In the genomic region with DNA sequence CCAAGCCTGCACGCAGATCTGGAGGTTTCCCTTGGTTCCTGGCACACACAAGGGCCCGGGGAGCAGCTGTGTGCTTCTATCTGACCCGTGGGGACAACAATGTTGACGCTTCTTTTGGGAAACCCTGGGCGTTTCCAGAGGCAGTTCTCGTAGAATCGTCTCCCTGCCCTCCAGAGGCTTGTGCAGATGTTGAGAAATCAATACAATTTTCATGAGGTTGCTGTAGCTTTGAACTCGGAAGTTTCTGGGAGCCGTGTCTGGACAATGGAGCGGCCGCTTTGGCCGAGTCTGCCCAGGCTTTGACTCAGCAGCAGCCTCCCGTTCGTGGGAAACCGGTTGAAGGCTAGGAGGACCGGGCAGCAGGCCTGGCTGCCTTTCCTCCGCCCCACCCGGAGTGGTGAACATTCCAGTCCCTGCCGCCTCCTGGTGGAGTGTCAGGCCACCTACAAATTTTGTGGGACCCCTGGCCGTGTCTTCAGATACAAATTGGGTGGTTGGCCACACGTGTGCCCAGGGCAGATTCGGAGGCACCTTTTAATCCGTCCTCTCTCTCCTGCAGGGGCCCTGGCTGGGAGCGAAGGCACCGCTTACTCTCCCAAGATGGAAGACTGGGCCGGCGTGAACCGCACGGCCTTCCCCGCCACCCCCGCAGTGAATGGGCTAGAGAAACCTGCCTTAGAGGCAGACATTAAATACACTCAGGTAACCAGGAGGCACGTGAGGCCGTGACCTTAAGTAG, we compare ENCODE assay signal across 25 cellular contexts. TPM values are rescaled to one million over a fixed set of nuclear protein-coding genes. Genes with fewer than 3 reads are reported as not detected.
"Had no signal": no experiment of that assay in that cellular context is flagged by ENCODE, and none has a peak within 500 bp of the region (broad histone marks: within the 10 kb centered on the region; RNA-seq: fewer than 3 reads in every experiment).

No MANE protein-coding gene starts in this region.

- ATAC-seq: activated T-helper 17 cell treated with anti-CD3 and anti-CD28 coated beads, Interleukin-2, amount 50 U/mL, for 72 hours; left lung; naive thymus-derived CD4-positive, alpha-beta T cell; sciatic nerve; stimulated activated memory B cell treated with anti-CD40 and anti-IgM and Interleukin-4, amounts not matched to agents 10 μg/mL and 1 μg/mL and 100 μg/mL, for 72 hours had no signal

- H3K4me1 Mint-ChIP-seq: activated CD4-positive, alpha-beta memory T cell treated with anti-CD3 and anti-CD28 coated beads, Interleukin-2, amount 10 ng/mL, durations not matched to agents 7 days and 5 days; activated CD4-positive, alpha-beta T cell treated with anti-CD3 and anti-CD28 coated beads, Interleukin-2, amount 10 ng/mL, durations not matched to agents 24 days and 14 days; activated T-helper 17 cell treated with anti-CD3 and anti-CD28 coated beads, Interleukin-2, amount 50 U/mL, for 72 hours; immature natural killer cell had no signal

- H3K27ac Mint-ChIP-seq: activated CD4-positive, alpha-beta memory T cell treated with anti-CD3 and anti-CD28 coated beads, Interleukin-2, amount 10 ng/mL, durations not matched to agents 7 days and 5 days; activated naive CD8-positive, alpha-beta T cell; activated T-helper 17 cell treated with anti-CD3 and anti-CD28 coated beads, Interleukin-2, amount 50 U/mL, for 72 hours; immature natural killer cell; naive thymus-derived CD4-positive, alpha-beta T cell; stimulated activated memory B cell treated with anti-CD40 and anti-IgM and Interleukin-4, amounts not matched to agents 10 μg/mL and 1 μg/mL and 100 μg/mL, for 72 hours; T-helper 1 cell treated with Interleukin-12 subunit alpha and Interleukin-12 subunit beta and Interleukin-4 antibody, amounts not matched to agents 30 μg/mL and 1 μg/mL, for 36 hours had no signal

- H3K4me3 Mint-ChIP-seq: activated CD4-positive, alpha-beta memory T cell treated with anti-CD3 and anti-CD28 coated beads, Interleukin-2, amount 10 ng/mL, durations not matched to agents 7 days and 5 days; activated CD4-positive, alpha-beta T cell treated with anti-CD3 and anti-CD28 coated beads, Interleukin-2, amount 10 ng/mL, durations not matched to agents 24 days and 14 days; activated naive CD8-positive, alpha-beta T cell; activated T-helper 17 cell treated with anti-CD3 and anti-CD28 coated beads, Interleukin-2, amount 50 U/mL, for 72 hours; immature natural killer cell; naive thymus-derived CD4-positive, alpha-beta T cell; stimulated activated memory B cell treated with anti-CD40 and anti-IgM and Interleukin-4, amounts not matched to agents 10 μg/mL and 1 μg/mL and 100 μg/mL, for 72 hours; T-helper 1 cell treated with Interleukin-12 subunit alpha and Interleukin-12 subunit beta and Interleukin-4 antibody, amounts not matched to agents 30 μg/mL and 1 μg/mL, for 36 hours had no signal

- H3K36me3 Mint-ChIP-seq: activated naive CD8-positive, alpha-beta T cell; immature natural killer cell; stimulated activated memory B cell treated with anti-CD40 and anti-IgM and Interleukin-4, amounts not matched to agents 10 μg/mL and 1 μg/mL and 100 μg/mL, for 72 hours had no signal

- H3K9me3 ChIP-seq: left lung, stomach, suprapubic skin, transverse colon, uterus had no signal

- H3K27ac ChIP-seq: left lung, stomach, suprapubic skin, transverse colon, uterus had no signal

- H3K36me3 ChIP-seq: left lung, stomach, suprapubic skin, transverse colon, uterus had no signal

- H3K9me3 Mint-ChIP-seq: activated CD4-positive, alpha-beta memory T cell treated with anti-CD3 and anti-CD28 coated beads, Interleukin-2, amount 10 ng/mL, durations not matched to agents 7 days and 5 days; activated CD4-positive, alpha-beta T cell treated with anti-CD3 and anti-CD28 coated beads, Interleukin-2, amount 10 ng/mL, durations not matched to agents 24 days and 14 days; activated T-helper 17 cell treated with anti-CD3 and anti-CD28 coated beads, Interleukin-2, amount 50 U/mL, for 72 hours; stimulated activated memory B cell treated with anti-CD40 and anti-IgM and Interleukin-4, amounts not matched to agents 10 μg/mL and 1 μg/mL and 100 μg/mL, for 72 hours; T-helper 1 cell treated with Interleukin-12 subunit alpha and Interleukin-12 subunit beta and Interleukin-4 antibody, amounts not matched to agents 30 μg/mL and 1 μg/mL, for 36 hours had no signal

- DNase-seq: activated CD4-positive, alpha-beta memory T cell treated with anti-CD3 and anti-CD28 coated beads, Interleukin-2, amount 10 ng/mL, durations not matched to agents 7 days and 5 days; activated CD4-positive, alpha-beta T cell treated with anti-CD3 and anti-CD28 coated beads, Interleukin-2, amount 10 ng/mL, durations not matched to agents 24 days and 14 days; amniotic stem cell; cerebellar nuclear complex; cortex of kidney; immature natural killer cell; kidney glomerular epithelial cell; naive thymus-derived CD4-positive, alpha-beta T cell; small intestine; stimulated activated CD4-positive, alpha-beta T cell treated with anti-CD3 and anti-CD28 coated beads, Interleukin-2, amount 100 ng/mL, for 24 hours; stomach; transverse colon; uterus had no signal

- H3K4me3 ChIP-seq: left lung, lung, stomach, suprapubic skin, transverse colon, uterus had no signal

RNA-seq across cellular contexts. Expression of a gene that starts 2.7 kb away (rescaled TPM):
- total RNA-seq: activated CD4-positive, alpha-beta memory T cell treated with anti-CD3 and anti-CD28 coated beads, Interleukin-2, amount 10 ng/mL, durations not matched to agents 7 days and 5 days; activated CD4-positive, alpha-beta T cell treated with anti-CD3 and anti-CD28 coated beads, Interleukin-2, amount 10 ng/mL, durations not matched to agents 24 days and 14 days; activated T-helper 17 cell treated with anti-CD3 and anti-CD28 coated beads, Interleukin-2, amount 50 U/mL, for 72 hours; bronchial epithelial cell; epithelial cell of proximal tubule; fibroblast of villous mesenchyme; glomerular endothelial cell; left lung; naive thymus-derived CD4-positive, alpha-beta T cell; stomach; transverse colon; uterus had no signal
- polyA plus RNA-seq: immature natural killer cell; naive thymus-derived CD4-positive, alpha-beta T cell; small intestine; stomach had no signal
